ENCODE assay signal across 18 cellular contexts in the genomic region with DNA sequence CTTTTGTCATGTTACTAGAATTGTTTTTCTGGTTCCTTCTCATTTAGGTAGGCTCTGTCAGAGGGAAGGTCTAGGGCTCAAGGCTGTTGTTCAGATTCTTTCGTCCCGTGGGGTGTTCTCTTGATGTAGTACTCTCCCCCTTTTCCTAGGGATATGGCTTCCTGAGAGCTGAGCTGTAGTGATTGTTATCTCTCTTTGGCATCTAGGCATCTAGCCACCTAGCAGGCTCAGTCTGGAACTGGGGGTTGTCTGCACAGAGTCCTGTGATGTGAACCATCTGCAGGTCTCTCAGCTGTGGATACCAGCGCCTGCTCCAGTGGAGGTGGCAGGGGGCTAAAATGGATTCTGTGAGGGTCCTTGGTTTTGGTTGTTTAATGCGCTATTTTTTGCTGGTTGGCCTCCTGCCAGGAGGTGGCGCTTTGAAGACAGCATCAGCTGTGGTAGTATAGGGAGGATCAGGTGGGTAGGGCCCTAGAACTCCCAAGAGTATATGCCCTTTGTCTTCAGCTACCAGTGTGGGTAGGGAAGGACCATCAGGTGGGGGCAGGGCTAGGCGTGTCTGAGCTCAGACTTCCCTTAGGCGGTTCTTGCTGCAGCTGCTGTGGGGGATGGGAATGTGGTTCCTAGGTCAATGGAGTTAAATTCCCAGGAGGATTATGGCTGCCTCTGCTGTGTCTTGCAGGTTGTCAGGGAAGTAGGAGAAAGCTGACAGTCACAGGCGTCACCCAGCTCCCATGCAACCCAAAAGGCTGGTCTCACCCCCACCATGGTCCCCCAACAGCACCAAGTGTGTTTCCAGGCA.
DNase-seq lines count a peak whose midpoint lies in the region; ATAC-seq and TF ChIP-seq lines count a peak whose summit lies in the region.
"Had no signal": no experiment of that assay in that cellular context is flagged by ENCODE, and none has a peak within 500 bp of the region (broad histone marks: within the 10 kb centered on the region; RNA-seq: fewer than 3 reads in every experiment).

No MANE protein-coding gene starts in this region.

- H3K4me1 ChIP-seq in HAP-1: peaks cover 10% of the 10 kb centered on the region
- H3K4me1 ChIP-seq: breast epithelium, tibial artery had no signal

- in situ Hi-C loops in HAP-1 (cut with MboI; ENCODE audit: low sequenced_read_pairs): no loop called here

- no peaks in the 10 kb centered on the region for H3K9me3 ChIP-seq in HAP-1
- H3K9me3 ChIP-seq: breast epithelium, tibial artery had no signal

- H3K27me3 ChIP-seq in HAP-1 (ENCODE audit: low read depth): no peaks in the 10 kb centered on the region
- H3K27me3 ChIP-seq: tibial artery had no signal

- DNase-seq in NCI-H1105 treated with DMSO at 0.1 percent for 48 hours (lab: John Stamatoyannopoulos, UW): peak; percentile 0
- DNase-seq in NCI-H1105 (lab: John Stamatoyannopoulos, UW): no peak
- DNase-seq in HAP-1 (ENCODE audit: low spot score in 2 of 2): peak; percentile 37 to 76
- peak; percentile 54 for DNase-seq in RPMI7951 (ENCODE audit: low read depth)
- peak; percentile 8 for DNase-seq in fibroblast of villous mesenchyme (ENCODE audit: low read depth)
- DNase-seq in AG08396 (ENCODE audit: low spot score): no peak
- DNase-seq: activated naive CD8-positive, alpha-beta T cell treated with anti-CD3 and anti-CD28 coated beads for 36 hours; cortex of kidney; foreskin melanocyte; H7; NCI-H1694 treated with DMSO at 0.1 percent for 48 hours; NCI-H510A treated with DMSO at 0.1 percent for 48 hours; SIG-M5; tibial artery had no signal

- no peak for ATAC-seq in GM21619 (IDR thresholded peaks at IDR 0.05; ENCODE audit: unreplicated experiment)
- no peak for ATAC-seq in GM21423 (IDR thresholded peaks at IDR 0.05; ENCODE audit: unreplicated experiment)
- ATAC-seq: stimulated activated memory B cell treated with anti-CD40 and anti-IgM and Interleukin-4, amounts not matched to agents 10 μg/mL and 1 μg/mL and 100 μg/mL, for 72 hours had no signal

- H3K4me3 ChIP-seq in HAP-1: no peak overlapping the region
- H3K4me3 ChIP-seq in fibroblast of villous mesenchyme (ENCODE audit: low read depth, low read length): no peak overlapping the region
- H3K4me3 ChIP-seq: breast epithelium, tibial artery had no signal

- TF ChIP-seq CTCF in fibroblast of villous mesenchyme (IDR thresholded peaks at IDR 0.05; ENCODE audit: insufficient read depth, low read depth, low read length): no peak

- H3K36me3 ChIP-seq in HAP-1 (replicated peaks): no peaks in the 10 kb centered on the region
- H3K36me3 ChIP-seq: breast epithelium, tibial artery had no signal

Comparison
In these comparisons a context has a peak if more than half of its experiments do, and no peak if none do; other contexts are left out.
1. DNase-seq: peak in NCI-H1105 treated with DMSO at 0.1 percent for 48 hours (single experiment), HAP-1 (2 of 2), RPMI7951 (single experiment) and fibroblast of villous mesenchyme (single experiment); none in NCI-H1105 (single experiment) and AG08396 (single experiment).